26 cellular contexts compared by ENCODE assay signal in genomic region chr3:17877299-17877698, GRCh38.
"Had no signal": no experiment of that assay in that cellular context is flagged by ENCODE, and none has a peak within 500 bp of the region (broad histone marks: within the 10 kb centered on the region; RNA-seq: fewer than 3 reads in every experiment).

No MANE protein-coding gene starts in this region.

- H3K27me3 ChIP-seq: neural progenitor cell, ovary, right lobe of liver, sigmoid colon, stomach, thyroid gland, tibial nerve, upper lobe of left lung, vagina had no signal

- H3K4me3 Mint-ChIP-seq: nephron; neural progenitor cell; stimulated activated effector memory CD8-positive, alpha-beta T cell treated with anti-CD3 and anti-CD28 coated beads, Interleukin-12 subunit alpha, Interleukin-12 subunit beta, amount 100 ng/mL, for 72 hours; stimulated activated naive B cell treated with anti-CD40 and anti-IgM and Interleukin-4, amounts not matched to agents 10 μg/mL and 1 μg/mL and 100 μg/mL, for 72 hours; stimulated activated naive CD8-positive, alpha-beta T cell treated with anti-CD3 and anti-CD28 coated beads, Interleukin-15, Interleukin-2, amounts not matched to agents 100 ng/mL and 50 ng/mL, for 24 hours had no signal

- DNase-seq: occipital lobe; ovary; psoas muscle; right cardiac atrium; right lobe of liver; sigmoid colon; small intestine; stimulated activated CD4-positive, alpha-beta T cell treated with anti-CD3 and anti-CD28 coated beads, Interleukin-15, amount 100 ng/mL, for 24 hours; stimulated activated CD4-positive, alpha-beta T cell treated with anti-CD3 and anti-CD28 coated beads, Interleukin-2, amount 100 ng/mL, for 24 hours; stimulated activated CD4-positive, alpha-beta T cell treated with anti-CD3 and anti-CD28 coated beads, Interleukin-2, amount 100 ng/mL, for 48 hours; stimulated activated CD4-positive, alpha-beta T cell treated with anti-CD3 and anti-CD28 coated beads, Interleukin-4, amount 100 ng/mL, for 24 hours; stimulated activated naive B cell treated with anti-CD40 and anti-IgM and Interleukin-4, amounts not matched to agents 10 μg/mL and 1 μg/mL and 100 μg/mL, for 72 hours; stimulated activated naive CD4-positive, alpha-beta T cell treated with Interleukin-2 at 50 U/mL for 16 hours; stomach; thyroid gland had no signal

- H3K27ac Mint-ChIP-seq: nephron; neural progenitor cell; progenitor cell of endocrine pancreas; stimulated activated effector memory CD8-positive, alpha-beta T cell treated with anti-CD3 and anti-CD28 coated beads, Interleukin-12 subunit alpha, Interleukin-12 subunit beta, amount 100 ng/mL, for 72 hours; stimulated activated naive B cell treated with anti-CD40 and anti-IgM and Interleukin-4, amounts not matched to agents 10 μg/mL and 1 μg/mL and 100 μg/mL, for 72 hours; stimulated activated naive CD8-positive, alpha-beta T cell treated with anti-CD3 and anti-CD28 coated beads, Interleukin-15, Interleukin-2, amounts not matched to agents 100 ng/mL and 50 ng/mL, for 24 hours had no signal

- H2AFZ ChIP-seq: neural progenitor cell, parathyroid adenoma had no signal

- H3K4me1 ChIP-seq: neural progenitor cell, parathyroid adenoma, psoas muscle, right lobe of liver, sigmoid colon, stomach, thyroid gland, tibial nerve, upper lobe of left lung, vagina had no signal

- ATAC-seq: psoas muscle; right cardiac atrium; right lobe of liver; stimulated activated effector memory CD8-positive, alpha-beta T cell treated with anti-CD3 and anti-CD28 coated beads, Interleukin-12 subunit alpha, Interleukin-12 subunit beta, amount 100 ng/mL, for 72 hours; stimulated activated naive B cell treated with anti-CD40 and anti-IgM and Interleukin-4, amounts not matched to agents 10 μg/mL and 1 μg/mL and 100 μg/mL, for 72 hours had no signal

- H3K36me3 ChIP-seq: neural progenitor cell, ovary, right lobe of liver, sigmoid colon, stomach, thoracic aorta, thyroid gland, tibial nerve, upper lobe of left lung, vagina had no signal

- H3K9me3 Mint-ChIP-seq: nephron; neural progenitor cell; stimulated activated effector memory CD8-positive, alpha-beta T cell treated with anti-CD3 and anti-CD28 coated beads, Interleukin-12 subunit alpha, Interleukin-12 subunit beta, amount 100 ng/mL, for 72 hours; stimulated activated naive B cell treated with anti-CD40 and anti-IgM and Interleukin-4, amounts not matched to agents 10 μg/mL and 1 μg/mL and 100 μg/mL, for 72 hours; stimulated activated naive CD8-positive, alpha-beta T cell treated with anti-CD3 and anti-CD28 coated beads, Interleukin-15, Interleukin-2, amounts not matched to agents 100 ng/mL and 50 ng/mL, for 24 hours had no signal

- H3K79me2 ChIP-seq: parathyroid adenoma had no signal

- H3K4me2 ChIP-seq: neural progenitor cell had no signal

- FAIRE-seq: small intestine, urothelium cell line had no signal

- H3K27me3 Mint-ChIP-seq: progenitor cell of endocrine pancreas had no signal

- H3K4me1 Mint-ChIP-seq: nephron; neural progenitor cell; stimulated activated effector memory CD8-positive, alpha-beta T cell treated with anti-CD3 and anti-CD28 coated beads, Interleukin-12 subunit alpha, Interleukin-12 subunit beta, amount 100 ng/mL, for 72 hours; stimulated activated naive B cell treated with anti-CD40 and anti-IgM and Interleukin-4, amounts not matched to agents 10 μg/mL and 1 μg/mL and 100 μg/mL, for 72 hours had no signal

- H3K9me3 ChIP-seq: ovary, psoas muscle, right lobe of liver, sigmoid colon, stomach, thoracic aorta, thyroid gland, tibial nerve, upper lobe of left lung, vagina had no signal

- H3K36me3 Mint-ChIP-seq: neural progenitor cell; stimulated activated effector memory CD8-positive, alpha-beta T cell treated with anti-CD3 and anti-CD28 coated beads, Interleukin-12 subunit alpha, Interleukin-12 subunit beta, amount 100 ng/mL, for 72 hours; stimulated activated naive B cell treated with anti-CD40 and anti-IgM and Interleukin-4, amounts not matched to agents 10 μg/mL and 1 μg/mL and 100 μg/mL, for 72 hours had no signal

- H3K27ac ChIP-seq: neural progenitor cell, ovary, parathyroid adenoma, psoas muscle, right lobe of liver, sigmoid colon, stomach, thoracic aorta, thyroid gland, tibial nerve, upper lobe of left lung, vagina had no signal

- H3K4me3 ChIP-seq: neural progenitor cell, ovary, psoas muscle, right lobe of liver, sigmoid colon, stomach, thoracic aorta, thyroid gland, tibial nerve, upper lobe of left lung, vagina had no signal

- H3K9ac ChIP-seq: neural progenitor cell, parathyroid adenoma had no signal
